Comparison of ENCODE assay signal across 8 cellular contexts in the genomic region with DNA sequence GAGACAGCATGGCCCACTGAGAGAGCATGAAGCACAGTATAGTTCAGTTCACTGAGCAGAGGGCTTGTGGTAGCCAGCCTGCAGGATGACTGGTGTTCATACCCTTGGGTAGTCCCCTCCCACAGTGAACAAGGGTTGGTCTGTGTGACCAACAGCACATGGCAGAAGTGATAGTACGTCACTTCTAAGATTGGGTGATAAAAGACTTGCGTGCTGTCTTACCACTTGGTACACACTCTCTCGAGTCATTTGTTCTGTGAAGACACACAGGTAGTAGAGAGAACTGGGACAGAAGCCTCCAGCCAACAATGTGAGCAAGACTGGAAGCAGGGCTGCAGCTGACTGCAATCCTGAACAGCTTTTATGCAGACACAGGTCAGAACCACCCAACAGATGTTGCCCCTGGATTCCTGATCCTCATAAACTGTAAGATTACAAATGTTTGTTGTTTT. TPM values are rescaled to one million over a fixed set of nuclear protein-coding genes. Genes with fewer than 3 reads are reported as not detected.
DNase-seq lines count a peak whose midpoint lies in the region; ATAC-seq and TF ChIP-seq lines count a peak whose summit lies in the region.

No MANE protein-coding gene starts in this region.

- ATAC-seq in HG03378 (IDR thresholded peaks at IDR 0.05; ENCODE audit: unreplicated experiment) = peak; percentile 95
- peak; percentile 99 for ATAC-seq in activated CD8-positive, alpha-beta T cell treated with anti-CD3 and anti-CD28 coated beads, Interleukin-2, amount 10 ng/mL, durations not matched to agents 7 days and 5 days

- no peaks in the 10 kb centered on the region for H3K27me3 Mint-ChIP-seq in activated CD8-positive, alpha-beta T cell treated with anti-CD3 and anti-CD28 coated beads, Interleukin-2, amount 10 ng/mL, durations not matched to agents 7 days and 5 days (ENCODE audit: low read depth)

- no peaks in the 10 kb centered on the region for H3K27me3 ChIP-seq in fibroblast of lung (ENCODE audit: control insufficient read depth, insufficient read depth, low read length)

- H3K36me3 ChIP-seq in fibroblast of lung (ENCODE audit: control insufficient read depth, insufficient read depth, low read length) = no peaks in the 10 kb centered on the region

- no peaks in the 10 kb centered on the region for H3K9me3 ChIP-seq in fibroblast of lung (ENCODE audit: control insufficient read depth, insufficient read depth, low read depth, low read length)

- H3K79me2 ChIP-seq in fibroblast of lung (ENCODE audit: control insufficient read depth, insufficient read depth, low read length) = peaks cover 94% of the 10 kb centered on the region

- peaks cover 5% of the 10 kb centered on the region for H3K4me1 ChIP-seq in fibroblast of lung (ENCODE audit: control insufficient read depth, extremely low read depth, insufficient read depth, low read length)

- H3K4me2 ChIP-seq in fibroblast of lung (ENCODE audit: extremely low read depth, insufficient read depth, low read length) = no peak overlapping the region

- H3K9me3 Mint-ChIP-seq in activated CD8-positive, alpha-beta T cell treated with anti-CD3 and anti-CD28 coated beads, Interleukin-2, amount 10 ng/mL, durations not matched to agents 7 days and 5 days (ENCODE audit: insufficient read depth) = no peaks in the 10 kb centered on the region

- H3K36me3 Mint-ChIP-seq in activated CD8-positive, alpha-beta T cell treated with anti-CD3 and anti-CD28 coated beads, Interleukin-2, amount 10 ng/mL, durations not matched to agents 7 days and 5 days (ENCODE audit: low read depth) = peaks cover 28% of the 10 kb centered on the region

- DNase-seq in DMS 273 (lab: John Stamatoyannopoulos, UW; ENCODE audit: unreplicated experiment) (peak; percentile 40), DMS 273 treated with DMSO at 0.1 percent for 48 hours (lab: John Stamatoyannopoulos, UW) (no peak), fibroblast of lung (ENCODE audit: low read depth in 2 of 2) (peak; percentile 13 to 44), NCI-H446 (lab: John Stamatoyannopoulos, UW) (no peak), NCI-H345 treated with DMSO at 0.1 percent for 48 hours (lab: John Stamatoyannopoulos, UW; ENCODE audit: unreplicated experiment) (no peak)
- DNase-seq in activated CD8-positive, alpha-beta T cell treated with anti-CD3 and anti-CD28 coated beads, Interleukin-2, amount 10 ng/mL, durations not matched to agents 7 days and 5 days = peak; percentile 82
- peak; percentile 49 to 68 (median 52) for DNase-seq in stimulated activated CD4-positive, alpha-beta T cell treated with anti-CD3 and anti-CD28 coated beads, Interleukin-1b, Interleukin-23, amount 100 ng/mL, for 24 hours (ENCODE audit: low read depth in 4 of 4, low spot score in 1 of 4)

- H3K27ac ChIP-seq in fibroblast of lung (ENCODE audit: insufficient read depth, low read length) = no peak overlapping the region

- peaks cover 8% of the 10 kb centered on the region for H4K20me1 ChIP-seq in fibroblast of lung (ENCODE audit: control insufficient read depth, extremely low read depth, insufficient read depth, low read length)

- CTCF ChIA-PET in activated CD8-positive, alpha-beta T cell treated with anti-CD3 and anti-CD28 coated beads, Interleukin-2, amount 10 ng/mL, durations not matched to agents 7 days and 5 days (lab: Charles Lee) = no interaction called here

- TF ChIP-seq CTCF in fibroblast of lung (conservative IDR thresholded peaks at IDR 0.05 in 1 of 2, IDR thresholded peaks at IDR 0.05 in 1 of 2; ENCODE audit: low read depth in 1 of 2, low read length in 2 of 2) = no peak

- no peak overlapping the region for H2AFZ ChIP-seq in fibroblast of lung (ENCODE audit: low read length)

- peak overlapping the region; percentile 35 for H3K4me3 Mint-ChIP-seq in activated CD8-positive, alpha-beta T cell treated with anti-CD3 and anti-CD28 coated beads, Interleukin-2, amount 10 ng/mL, durations not matched to agents 7 days and 5 days

- H3K27ac Mint-ChIP-seq in activated CD8-positive, alpha-beta T cell treated with anti-CD3 and anti-CD28 coated beads, Interleukin-2, amount 10 ng/mL, durations not matched to agents 7 days and 5 days = peak overlapping the region; percentile 83

- POLR2A ChIA-PET in activated CD8-positive, alpha-beta T cell treated with anti-CD3 and anti-CD28 coated beads, Interleukin-2, amount 10 ng/mL, durations not matched to agents 7 days and 5 days (lab: Charles Lee) = interaction anchor here (2.7 kb wide), 1 partner anchor 13 kb away, joined by 10 read pairs; no protein-coding TSS in a partner anchor

- peaks cover 75% of the 10 kb centered on the region for H3K4me1 Mint-ChIP-seq in activated CD8-positive, alpha-beta T cell treated with anti-CD3 and anti-CD28 coated beads, Interleukin-2, amount 10 ng/mL, durations not matched to agents 7 days and 5 days (ENCODE audit: low read depth)

- H3K4me3 ChIP-seq in fibroblast of lung (replicated peaks in 1 of 4; ENCODE audit: control extremely low read depth in 1 of 4, insufficient read depth in 1 of 4, low read depth in 3 of 4, low read length in 4 of 4) = no peak overlapping the region

- H3K9ac ChIP-seq in fibroblast of lung (ENCODE audit: insufficient read depth, low read length) = no peak overlapping the region

RNA-seq across cellular contexts. Expression of gene EPC1, which starts 14.6 kb away (rescaled TPM):
- 10 to 100 TPM; 40.9 to 43.5 TPM for total RNA-seq in activated CD8-positive, alpha-beta T cell treated with anti-CD3 and anti-CD28 coated beads, Interleukin-2, amount 10 ng/mL, durations not matched to agents 7 days and 5 days
- 19.3 and 28.1 TPM in 2 replicates for total RNA-seq in fibroblast of lung
- polyA plus RNA-seq in fibroblast of lung = 22.6 and 22.7 TPM in 2 replicates
- polyA plus RNA-seq in fibroblast of lung (2012) = 10.5 and 10.6 TPM in 2 replicates
- 3.9 and 12.5 TPM in 2 replicates for polyA minus RNA-seq in fibroblast of lung (ENCODE audit: low replicate concordance)

Comparison
In these comparisons a context has a peak if more than half of its experiments do, and no peak if none do; other contexts are left out.
1. DNase-seq: peak in DMS 273 (single experiment), activated CD8-positive, alpha-beta T cell treated with anti-CD3 and anti-CD28 coated beads, Interleukin-2, amount 10 ng/mL, durations not matched to agents 7 days and 5 days (single experiment), fibroblast of lung (2 of 2) and stimulated activated CD4-positive, alpha-beta T cell treated with anti-CD3 and anti-CD28 coated beads, Interleukin-1b, Interleukin-23, amount 100 ng/mL, for 24 hours (4 of 4); none in DMS 273 treated with DMSO at 0.1 percent for 48 hours (single experiment), NCI-H446 (0 of 2) and NCI-H345 treated with DMSO at 0.1 percent for 48 hours (single experiment).